ENCODE assay signal across 28 cellular contexts in genomic region chr7:41821521-41822213, GRCh38.
"Had no signal": no experiment of that assay in that cellular context is flagged by ENCODE, and none has a peak within 500 bp of the region (broad histone marks: within the 10 kb centered on the region; RNA-seq: fewer than 3 reads in every experiment).

No MANE protein-coding gene starts in this region.

- DNase-seq: activated B cell treated with CpG ODN at 0.5 μM for 24 hours; activated CD4-positive, alpha-beta T cell treated with anti-CD3 and anti-CD28 coated beads for 1 hour; activated CD4-positive, alpha-beta T cell treated with anti-CD3 and anti-CD28 coated beads, Interleukin-2, amount 10 ng/mL, durations not matched to agents 24 days and 14 days; activated CD4-positive, alpha-beta T cell treated with anti-CD3 and anti-CD28 coated beads, Interleukin-2, amount 50 U/mL, for 48 hours; activated effector memory CD4-positive, alpha-beta T cell treated with anti-CD3 and anti-CD28 coated beads, Interleukin-2, amount 50 U/mL, for 16 hours; activated naive CD4-positive, alpha-beta T cell treated with Interleukin-2 at 50 U/mL for 16 hours; activated naive CD8-positive, alpha-beta T cell treated with anti-CD3 and anti-CD28 coated beads, Interleukin-2, amount 50 U/mL, for 24 hours; activated T-cell treated with anti-CD3 and anti-CD28 coated beads, Interleukin-2, amount 50 U/mL, for 4 hours; amniotic stem cell; brain microvascular endothelial cell; MG63; MV-4-11; NCI-H1092 treated with DMSO at 0.1 percent for 48 hours; NCI-H1417 treated with DMSO at 0.1 percent for 48 hours; NCI-H1694; NCI-H2029 treated with DMSO at 0.1 percent for 48 hours; NCI-H345; NCI-H510A; NCI-H526 treated with DMSO at 0.1 percent for 48 hours; NCI-H82; NK-92 treated with Interleukin-12 subunit alpha and Interleukin-12 subunit beta, amount 100 ng/mL, for 24 hours; OCI-M1; RPMI8226 had no signal

- H3K9ac ChIP-seq: KMS-11 had no signal

- H3K27me3 Mint-ChIP-seq: activated B cell treated with CpG ODN at 0.5 μM for 24 hours had no signal

- ATAC-seq: activated naive CD4-positive, alpha-beta T cell treated with anti-CD3 and anti-CD28 coated beads, Interleukin-2, amount 50 U/mL, for 72 hours; activated naive CD8-positive, alpha-beta T cell treated with anti-CD3 and anti-CD28 coated beads, Interleukin-2, amount 50 U/mL, for 24 hours; activated T-cell treated with anti-CD3 and anti-CD28 coated beads, Interleukin-2, amount 50 U/mL, for 4 hours; Panc1; Right ventricle myocardium inferior had no signal

- H3K27ac ChIP-seq: brain microvascular endothelial cell, KMS-11 had no signal

- H3K36me3 Mint-ChIP-seq: activated naive CD4-positive, alpha-beta T cell treated with anti-CD3 and anti-CD28 coated beads, Interleukin-2, amount 50 U/mL, for 72 hours had no signal

- H3K27me3 ChIP-seq: brain microvascular endothelial cell, MG63 had no signal

- H3K36me3 ChIP-seq: brain microvascular endothelial cell, MG63 had no signal

- H3K4me3 Mint-ChIP-seq: activated B cell treated with CpG ODN at 0.5 μM for 24 hours; activated CD4-positive, alpha-beta T cell treated with anti-CD3 and anti-CD28 coated beads, Interleukin-2, amount 10 ng/mL, durations not matched to agents 24 days and 14 days; activated naive CD8-positive, alpha-beta T cell treated with anti-CD3 and anti-CD28 coated beads, Interleukin-2, amount 50 U/mL, for 24 hours; activated T-cell treated with anti-CD3 and anti-CD28 coated beads, Interleukin-2, amount 50 U/mL, for 4 hours; T-helper 1 cell treated with Interleukin-12 subunit alpha and Interleukin-12 subunit beta and Interleukin-4 antibody, amounts not matched to agents 30 μg/mL and 1 μg/mL, for 36 hours had no signal

- H3K9me3 Mint-ChIP-seq: activated T-cell treated with anti-CD3 and anti-CD28 coated beads, Interleukin-2, amount 50 U/mL, for 4 hours had no signal

- H3K27ac Mint-ChIP-seq: activated B cell treated with CpG ODN at 0.5 μM for 24 hours; activated CD4-positive, alpha-beta T cell treated with anti-CD3 and anti-CD28 coated beads, Interleukin-2, amount 10 ng/mL, durations not matched to agents 24 days and 14 days; activated naive CD4-positive, alpha-beta T cell treated with anti-CD3 and anti-CD28 coated beads, Interleukin-2, amount 50 U/mL, for 72 hours; activated naive CD8-positive, alpha-beta T cell treated with anti-CD3 and anti-CD28 coated beads, Interleukin-2, amount 50 U/mL, for 24 hours; T-helper 1 cell treated with Interleukin-12 subunit alpha and Interleukin-12 subunit beta and Interleukin-4 antibody, amounts not matched to agents 30 μg/mL and 1 μg/mL, for 36 hours had no signal

- H3K4me3 ChIP-seq: MG63 had no signal

- H3K4me2 ChIP-seq: KMS-11 had no signal
